ENCODE assay signal across 20 cellular contexts in the genomic region with DNA sequence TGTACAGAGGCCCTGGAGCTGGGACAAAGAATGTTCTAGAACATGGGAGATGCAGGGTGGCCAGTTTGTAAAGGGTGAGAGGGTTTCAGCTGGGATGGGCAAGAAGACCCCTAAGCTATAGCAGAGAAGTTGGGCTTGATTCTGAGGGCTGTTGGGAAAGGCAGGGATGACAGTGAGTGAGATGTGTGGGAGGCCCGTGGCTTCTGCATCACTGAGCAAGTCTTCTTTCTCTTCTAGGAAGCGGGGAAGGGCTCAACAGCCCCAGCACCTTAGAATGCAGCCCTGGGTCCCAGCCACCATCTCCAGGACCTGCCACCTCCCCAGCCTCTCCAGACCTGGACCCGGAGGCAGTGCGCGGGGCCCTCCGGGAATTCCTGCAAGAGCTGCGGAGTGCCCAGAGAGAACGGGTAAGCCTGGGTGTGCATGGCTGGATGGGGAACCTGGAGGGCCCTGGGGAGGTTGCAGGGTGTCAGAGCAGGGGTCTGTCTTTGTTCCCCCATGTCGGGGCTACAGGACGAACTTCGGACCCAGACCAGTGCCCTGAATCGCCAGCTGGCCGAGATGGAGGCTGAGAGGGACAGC. TPM values are rescaled to one million over a fixed set of nuclear protein-coding genes. Genes with fewer than 3 reads are reported as not detected.
DNase-seq lines count a peak whose midpoint lies in the region; ATAC-seq and TF ChIP-seq lines count a peak whose summit lies in the region.
"Had no signal": no experiment of that assay in that cellular context is flagged by ENCODE, and none has a peak within 500 bp of the region (broad histone marks: within the 10 kb centered on the region; RNA-seq: fewer than 3 reads in every experiment).

No MANE protein-coding gene starts in this region.

- no peaks in the 10 kb centered on the region for H3K27me3 Mint-ChIP-seq in activated naive CD4-positive, alpha-beta T cell treated with anti-CD3 and anti-CD28 coated beads for 36 hours (ENCODE audit: low read depth)
- H3K27me3 Mint-ChIP-seq in chondrocyte (ENCODE audit: low read depth) = no peaks in the 10 kb centered on the region
- no peaks in the 10 kb centered on the region for H3K27me3 Mint-ChIP-seq in natural killer cell treated with Interleukin-12 subunit alpha and Interleukin-12 subunit beta and Interleukin-15 and Interleukin-18, amount 100 ng/mL, for 72 hours
- H3K27me3 Mint-ChIP-seq in CD4-positive, alpha-beta T cell = no peaks in the 10 kb centered on the region
- H3K27me3 Mint-ChIP-seq: CD4-positive, CD25-positive, alpha-beta regulatory T cell had no signal

- H3K9me3 Mint-ChIP-seq in activated naive CD4-positive, alpha-beta T cell treated with anti-CD3 and anti-CD28 coated beads for 36 hours = no peaks in the 10 kb centered on the region
- no peaks in the 10 kb centered on the region for H3K9me3 Mint-ChIP-seq in chondrocyte (ENCODE audit: low read depth)
- H3K9me3 Mint-ChIP-seq in natural killer cell treated with Interleukin-12 subunit alpha and Interleukin-12 subunit beta and Interleukin-15 and Interleukin-18, amount 100 ng/mL, for 72 hours = no peaks in the 10 kb centered on the region
- H3K9me3 Mint-ChIP-seq in CD4-positive, alpha-beta T cell = no peaks in the 10 kb centered on the region
- H3K9me3 Mint-ChIP-seq: CD4-positive, CD25-positive, alpha-beta regulatory T cell; HFFc6 had no signal

- CTCF ChIA-PET in activated naive CD4-positive, alpha-beta T cell treated with anti-CD3 and anti-CD28 coated beads for 36 hours (lab: Charles Lee) = interaction anchor here (1.0 kb wide), 1 partner anchor 476 kb away, joined by 3 read pairs; no protein-coding TSS in a partner anchor
- CTCF ChIA-PET in CD4-positive, alpha-beta T cell (lab: Charles Lee) = no interaction called here

- H2BK12ac ChIP-seq in neuronal stem cell (ENCODE audit: low read length) = no peak overlapping the region

- peaks cover 1% of the 10 kb centered on the region for H3K36me3 Mint-ChIP-seq in activated naive CD4-positive, alpha-beta T cell treated with anti-CD3 and anti-CD28 coated beads for 36 hours (ENCODE audit: low read depth)
- peaks cover 2% of the 10 kb centered on the region for H3K36me3 Mint-ChIP-seq in chondrocyte (ENCODE audit: low read depth)
- H3K36me3 Mint-ChIP-seq in natural killer cell treated with Interleukin-12 subunit alpha and Interleukin-12 subunit beta and Interleukin-15 and Interleukin-18, amount 100 ng/mL, for 72 hours = no peaks in the 10 kb centered on the region
- peaks cover 24% of the 10 kb centered on the region for H3K36me3 Mint-ChIP-seq in CD4-positive, alpha-beta T cell (ENCODE audit: low read depth)

- no peaks in the 10 kb centered on the region for H3K4me1 ChIP-seq in neuronal stem cell (ENCODE audit: control insufficient read depth in 2 of 2, insufficient read depth in 1 of 2, low read depth in 1 of 2, low read length in 2 of 2)

- no peak overlapping the region for H2BK5ac ChIP-seq in neuronal stem cell (ENCODE audit: low read length)

- POLR2A ChIA-PET in CD4-positive, alpha-beta T cell (lab: Charles Lee) = no interaction called here

- H2AFZ ChIP-seq in neuronal stem cell (ENCODE audit: low read length) = no peak overlapping the region

- no peak overlapping the region for H2BK120ac ChIP-seq in neuronal stem cell (ENCODE audit: low read depth, low read length)

- ATAC-seq in natural killer cell treated with Interleukin-12 subunit alpha and Interleukin-12 subunit beta and Interleukin-15 and Interleukin-18, amount 100 ng/mL, for 72 hours = no peak
- ATAC-seq in CD4-positive, alpha-beta T cell (ENCODE audit: poor library complexity) = no peak

- no peak overlapping the region for H3K27ac ChIP-seq in neuronal stem cell (replicated peaks; ENCODE audit: low read length)
- H3K27ac ChIP-seq in CD4-positive, alpha-beta T cell (ENCODE audit: low read depth, low read length) = no peak overlapping the region
- H3K27ac ChIP-seq: SJSA1 had no signal

- H2BK15ac ChIP-seq in neuronal stem cell (ENCODE audit: low read length) = no peak overlapping the region

- no peak overlapping the region for H2AK5ac ChIP-seq in neuronal stem cell (ENCODE audit: low read depth, low read length)

- peak overlapping the region; percentile 9 for H3K27ac Mint-ChIP-seq in activated naive CD4-positive, alpha-beta T cell treated with anti-CD3 and anti-CD28 coated beads for 36 hours
- H3K27ac Mint-ChIP-seq in chondrocyte (ENCODE audit: unreplicated experiment) = peak overlapping the region; percentile 68
- peak overlapping the region in 1 of 2 donors; percentile 46 for H3K27ac Mint-ChIP-seq in natural killer cell treated with Interleukin-12 subunit alpha and Interleukin-12 subunit beta and Interleukin-15 and Interleukin-18, amount 100 ng/mL, for 72 hours
- H3K27ac Mint-ChIP-seq in CD4-positive, alpha-beta T cell = no peak overlapping the region
- H3K27ac Mint-ChIP-seq: HFFc6 had no signal

- WGBS in neuronal stem cell (ENCODE audit: extremely low coverage in 2 of 2, insufficient read length in 2 of 2, insufficient replicate concordance in 1 of 2), 2 donors = no CpG with 5 or more reads among the region's 13 CpGs

- H3K18ac ChIP-seq in neuronal stem cell (ENCODE audit: low read length) = no peak overlapping the region

- intact Hi-C loops in activated naive CD4-positive, alpha-beta T cell treated with anti-CD3 and anti-CD28 coated beads for 36 hours (cut with micrococcal nuclease) = loop anchor here (10.0 kb wide), 1 partner anchor 269 kb away; no protein-coding TSS in a partner anchor
- intact Hi-C loops in CD4-positive, alpha-beta T cell (cut with DNase I, micrococcal nuclease) = no loop called here

- no peak for DNase-seq in activated naive CD4-positive, alpha-beta T cell treated with anti-CD3 and anti-CD28 coated beads for 36 hours
- no peak for DNase-seq in activated naive CD4-positive, alpha-beta T cell treated with Interleukin-2 at 50 U/mL for 16 hours
- DNase-seq in chondrocyte (ENCODE audit: low spot score) (peak; percentile 91), neuronal stem cell (ENCODE audit: low spot score) (no peak), OCI-M1 (lab: John Stamatoyannopoulos, UW) (no peak)
- DNase-seq in natural killer cell treated with Interleukin-12 subunit alpha and Interleukin-12 subunit beta and Interleukin-15 and Interleukin-18, amount 100 ng/mL, for 72 hours (ENCODE audit: low spot score) = no peak
- DNase-seq in CD4-positive, alpha-beta T cell = no peak
- DNase-seq: 8988T; ACHN; CD4-positive, CD25-positive, alpha-beta regulatory T cell; H7; HFFc6; KBM-7; MG63; NCI-H2029; NCI-H446 treated with DMSO at 0.1 percent for 48 hours; NCI-H526 treated with DMSO at 0.1 percent for 48 hours; Right ventricle myocardium superior; RPMI8226 had no signal

- no peak overlapping the region for H3K4me3 ChIP-seq in neuronal stem cell (ENCODE audit: low read length in 2 of 2)
- H3K4me3 ChIP-seq: MG63, SJSA1 had no signal

- H3K9ac ChIP-seq in neuronal stem cell (ENCODE audit: low read depth, low read length, poor library complexity) = no peak overlapping the region

- H4K8ac ChIP-seq in neuronal stem cell (ENCODE audit: low read depth, low read length) = no peak overlapping the region

- no peak overlapping the region for H3K4me2 ChIP-seq in neuronal stem cell (ENCODE audit: insufficient read depth, low read length, poor library complexity, severe bottlenecking)

- H3K79me1 ChIP-seq in neuronal stem cell (ENCODE audit: low read depth, low read length) = peaks cover 4% of the 10 kb centered on the region

- H3K4me3 Mint-ChIP-seq in activated naive CD4-positive, alpha-beta T cell treated with anti-CD3 and anti-CD28 coated beads for 36 hours = no peak overlapping the region
- H3K4me3 Mint-ChIP-seq in chondrocyte (ENCODE audit: unreplicated experiment) = no peak overlapping the region
- H3K4me3 Mint-ChIP-seq in natural killer cell treated with Interleukin-12 subunit alpha and Interleukin-12 subunit beta and Interleukin-15 and Interleukin-18, amount 100 ng/mL, for 72 hours = no peak overlapping the region
- H3K4me3 Mint-ChIP-seq in CD4-positive, alpha-beta T cell = no peak overlapping the region
- H3K4me3 Mint-ChIP-seq: HFFc6 had no signal

- no peak overlapping the region for H4K91ac ChIP-seq in neuronal stem cell (ENCODE audit: low read depth, low read length, poor library complexity)

- no peak overlapping the region for H3K4ac ChIP-seq in neuronal stem cell (ENCODE audit: low read length)

- peak overlapping the region; percentile 73 for H3K23ac ChIP-seq in neuronal stem cell (ENCODE audit: low read depth, low read length, poor library complexity)

- H3K27me3 ChIP-seq in neuronal stem cell (ENCODE audit: control insufficient read depth in 3 of 3, insufficient read depth in 3 of 3, low read depth in 1 of 3, low read length in 3 of 3) = no peaks in the 10 kb centered on the region
- no peaks in the 10 kb centered on the region for H3K27me3 ChIP-seq in CD4-positive, alpha-beta T cell (ENCODE audit: control insufficient read depth, insufficient read depth, low read length)
- H3K27me3 ChIP-seq: MG63, SJSA1 had no signal

- peaks cover 3% of the 10 kb centered on the region for H3K4me1 Mint-ChIP-seq in activated naive CD4-positive, alpha-beta T cell treated with anti-CD3 and anti-CD28 coated beads for 36 hours (ENCODE audit: low read depth)
- H3K4me1 Mint-ChIP-seq in chondrocyte (ENCODE audit: low read depth) = peaks cover 58% of the 10 kb centered on the region
- H3K4me1 Mint-ChIP-seq in natural killer cell treated with Interleukin-12 subunit alpha and Interleukin-12 subunit beta and Interleukin-15 and Interleukin-18, amount 100 ng/mL, for 72 hours (ENCODE audit: low read depth in 2 of 2) = peaks cover 0 to 10% of the 10 kb centered on the region in 2 donors
- peaks cover 5% of the 10 kb centered on the region for H3K4me1 Mint-ChIP-seq in CD4-positive, alpha-beta T cell (ENCODE audit: low read depth)

- H3K14ac ChIP-seq in neuronal stem cell (ENCODE audit: low read length) = no peak overlapping the region

- H3K9me3 ChIP-seq in neuronal stem cell (replicated peaks in 1 of 2; ENCODE audit: control insufficient read depth in 2 of 2, insufficient read depth in 1 of 2, low read depth in 1 of 2, low read length in 2 of 2) = no peaks in the 10 kb centered on the region
- no peaks in the 10 kb centered on the region for H3K9me3 ChIP-seq in CD4-positive, alpha-beta T cell (ENCODE audit: control insufficient read depth, low read length)
- H3K9me3 ChIP-seq: MG63, SJSA1 had no signal

- peaks cover 34 to 45% of the 10 kb centered on the region in 2 donors for H3K36me3 ChIP-seq in neuronal stem cell (replicated peaks in 1 of 2; ENCODE audit: control insufficient read depth in 2 of 2, insufficient read depth in 2 of 2, low read length in 2 of 2)
- H3K36me3 ChIP-seq: SJSA1 had no signal

- no peak for TF ChIP-seq CTCF in chondrocyte (IDR thresholded peaks at IDR 0.05)
- TF ChIP-seq CTCF in CD4-positive, alpha-beta T cell (IDR thresholded peaks at IDR 0.05) = no peak

RNA-seq across cellular contexts. Expression of a gene that starts 14.8 kb away (rescaled TPM):
- not detected for total RNA-seq in activated naive CD4-positive, alpha-beta T cell treated with anti-CD3 and anti-CD28 coated beads for 36 hours
- total RNA-seq in chondrocyte = 260 to 285 TPM (median 269 TPM) in 3 replicates
- polyA plus RNA-seq in neuronal stem cell (2013, experiment 1 of 2) = 244 TPM
- polyA plus RNA-seq in neuronal stem cell (2013, experiment 2 of 2) = 239 TPM
- total RNA-seq in natural killer cell treated with Interleukin-12 subunit alpha and Interleukin-12 subunit beta and Interleukin-15 and Interleukin-18, amount 100 ng/mL, for 72 hours = not detected
- not detected for total RNA-seq in CD4-positive, alpha-beta T cell
- total RNA-seq: CD4-positive, CD25-positive, alpha-beta regulatory T cell had no signal
- polyA plus RNA-seq: CD4-positive, CD25-positive, alpha-beta regulatory T cell had no signal

RNA-seq across cellular contexts. Expression of a gene that starts 43.8 kb away (rescaled TPM):
- total RNA-seq in activated naive CD4-positive, alpha-beta T cell treated with anti-CD3 and anti-CD28 coated beads for 36 hours = 10 to 100 TPM; 15.5 to 15.7 TPM
- total RNA-seq in chondrocyte = 24.7 to 32.2 TPM (median 26.2 TPM) in 3 replicates
- 26.8 TPM for polyA plus RNA-seq in neuronal stem cell (2013, experiment 1 of 2)
- polyA plus RNA-seq in neuronal stem cell (2013, experiment 2 of 2) = 24.4 TPM
- total RNA-seq in natural killer cell treated with Interleukin-12 subunit alpha and Interleukin-12 subunit beta and Interleukin-15 and Interleukin-18, amount 100 ng/mL, for 72 hours = 10 to 100 TPM; 21.0 to 29.3 TPM
- total RNA-seq in CD4-positive, alpha-beta T cell = 10 to 100 TPM; 47.4 to 49.7 TPM

RNA-seq across cellular contexts. Expression of a gene that starts 46.2 kb away (rescaled TPM):
- 10 to 100 TPM; 23.6 to 25.0 TPM for total RNA-seq in activated naive CD4-positive, alpha-beta T cell treated with anti-CD3 and anti-CD28 coated beads for 36 hours
- total RNA-seq in chondrocyte = 52.1 to 60.8 TPM (median 54.4 TPM) in 3 replicates
- 32.6 TPM for polyA plus RNA-seq in neuronal stem cell (2013, experiment 1 of 2)
- polyA plus RNA-seq in neuronal stem cell (2013, experiment 2 of 2) = 31.1 TPM
- total RNA-seq in natural killer cell treated with Interleukin-12 subunit alpha and Interleukin-12 subunit beta and Interleukin-15 and Interleukin-18, amount 100 ng/mL, for 72 hours = 10 to 100 TPM; 68.0 to 88.3 TPM
- total RNA-seq in CD4-positive, alpha-beta T cell = 10 to 100 TPM; 27.0 to 30.6 TPM

Comparison
In these comparisons a context has a peak if more than half of its experiments do, and no peak if none do; other contexts are left out.
1. RNA of a gene that starts 14.8 kb away (total RNA-seq): 260 to 285 TPM in chondrocyte; not detected in activated naive CD4-positive, alpha-beta T cell treated with anti-CD3 and anti-CD28 coated beads for 36 hours, not detected in natural killer cell treated with Interleukin-12 subunit alpha and Interleukin-12 subunit beta and Interleukin-15 and Interleukin-18, amount 100 ng/mL, for 72 hours and not detected in CD4-positive, alpha-beta T cell; every median in the first group is over 100 times any median in the second.